14 cellular contexts compared by ENCODE assay signal in the genomic region with DNA sequence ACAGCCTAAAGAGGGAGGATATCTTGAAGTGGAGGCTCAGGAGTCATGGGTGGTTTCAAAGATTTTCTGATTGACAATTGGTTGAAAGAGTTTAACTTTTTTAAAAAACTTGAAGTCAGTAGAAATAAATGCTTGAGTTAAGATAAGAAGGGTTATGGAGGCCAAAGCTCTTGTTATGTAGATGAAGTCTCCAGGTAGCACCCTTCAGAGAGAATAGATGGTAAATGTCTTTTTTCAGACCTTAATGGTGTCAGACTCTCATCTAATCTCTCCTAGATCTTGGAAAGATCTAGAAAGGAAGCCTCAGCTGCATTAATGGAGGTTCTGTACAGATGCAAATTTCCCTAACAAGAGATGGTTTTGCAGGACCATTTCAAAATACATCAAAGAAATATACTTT. TPM values are rescaled to one million over a fixed set of nuclear protein-coding genes. Genes with fewer than 3 reads are reported as not detected.
A peak's percentile ranks its signal among the peaks of the same experiment; 100 is the strongest.
DNase-seq lines count a peak whose midpoint lies in the region; ATAC-seq lines count a peak whose summit lies in the region.
"Had no signal": no experiment of that assay in that cellular context is flagged by ENCODE, and none has a peak within 500 bp of the region (broad histone marks: within the 10 kb centered on the region; RNA-seq: fewer than 3 reads in every experiment).

No MANE protein-coding gene starts in this region.

- no peaks in the 10 kb centered on the region for H3K79me1 ChIP-seq in mesendoderm (ENCODE audit: low read length)

- no peak overlapping the region for H2BK120ac ChIP-seq in mesendoderm (ENCODE audit: low read depth, low read length)

- H3K23ac ChIP-seq in mesendoderm (ENCODE audit: low read length), result no peak overlapping the region

- H3K79me2 ChIP-seq in mesendoderm (ENCODE audit: control insufficient read depth, insufficient read depth, low read length), result no peaks in the 10 kb centered on the region

- H3K36me3 ChIP-seq in HUES48 (ENCODE audit: control insufficient read depth, insufficient read depth, low read length), result no peaks in the 10 kb centered on the region
- H3K36me3 ChIP-seq in NT2/D1 (ENCODE audit: insufficient read depth, insufficient read length, low read length), result no peaks in the 10 kb centered on the region
- no peaks in the 10 kb centered on the region for H3K36me3 ChIP-seq in mesendoderm (ENCODE audit: control insufficient read depth, insufficient read depth, low read length)

- H3K9ac ChIP-seq in HUES48 (ENCODE audit: low read depth, low read length) (no peak overlapping the region), NT2/D1 (ENCODE audit: insufficient read length, low read depth) (no peak overlapping the region), mesendoderm (ENCODE audit: low read length) (no peak overlapping the region)

- no peak overlapping the region for H3K4me2 ChIP-seq in mesendoderm (ENCODE audit: low read length)

- DNase-seq in NT2/D1 (ENCODE audit: low read depth, low spot score) (peak; percentile 25), mesendoderm (peak; percentile 2), HUDEP-2 (lab: John Stamatoyannopoulos, UW; ENCODE audit: unreplicated experiment in 76 of 76) (no peak), SW 1271 (lab: John Stamatoyannopoulos, UW) (no peak)
- DNase-seq: C1 segment of cervical spinal cord; Calu3; CD4-positive, alpha-beta memory T cell; COR-L47; DMS53; DND-41; GOT3; HCEC 1CT had no signal

- no peak overlapping the region for H2AK5ac ChIP-seq in mesendoderm (ENCODE audit: low read length)

- H3K9me3 ChIP-seq in HUES48 (ENCODE audit: control insufficient read depth, insufficient read depth, low read length) (peaks cover 17% of the 10 kb centered on the region), NT2/D1 (ENCODE audit: insufficient read depth, low read length) (no peaks in the 10 kb centered on the region)

- no peak overlapping the region for H4K5ac ChIP-seq in mesendoderm (ENCODE audit: low read length)

- H2BK5ac ChIP-seq in mesendoderm (ENCODE audit: low read length), result no peak overlapping the region

- ATAC-seq in GM19455 (IDR thresholded peaks at IDR 0.05; ENCODE audit: unreplicated experiment), result no peak

- H3K4me3 ChIP-seq in HUES48 (ENCODE audit: low read depth, low read length) (no peak overlapping the region), NT2/D1 (ENCODE audit: insufficient read length, low read depth) (no peak overlapping the region), mesendoderm (ENCODE audit: low read length) (no peak overlapping the region)

- no peak overlapping the region for H3K4ac ChIP-seq in mesendoderm (ENCODE audit: low read depth, low read length)

- H3K27ac ChIP-seq in HUES48 (ENCODE audit: low read depth, low read length), result peak overlapping the region; percentile 21
- H3K27ac ChIP-seq in mesendoderm (ENCODE audit: low read depth, low read length), result no peak overlapping the region

- peaks cover 13% of the 10 kb centered on the region for H3K4me1 ChIP-seq in HUES48 (ENCODE audit: control insufficient read depth, insufficient read depth, low read length)
- H3K4me1 ChIP-seq in NT2/D1 (ENCODE audit: insufficient read depth, insufficient read length), result no peaks in the 10 kb centered on the region
- no peaks in the 10 kb centered on the region for H3K4me1 ChIP-seq in mesendoderm (ENCODE audit: control insufficient read depth, low read depth, low read length)

- H3K56ac ChIP-seq in mesendoderm (ENCODE audit: low read length), result no peak overlapping the region

- no peak overlapping the region for H2BK15ac ChIP-seq in mesendoderm (replicated peaks; ENCODE audit: low read depth)

- no peaks in the 10 kb centered on the region for H3K27me3 ChIP-seq in HUES48 (ENCODE audit: control insufficient read depth, insufficient read depth, low read length)
- no peaks in the 10 kb centered on the region for H3K27me3 ChIP-seq in NT2/D1 (ENCODE audit: insufficient read depth, insufficient read length)
- H3K27me3 ChIP-seq in mesendoderm (ENCODE audit: insufficient read depth, low read length, poor library complexity), result no peaks in the 10 kb centered on the region

- no peak overlapping the region for H4K8ac ChIP-seq in mesendoderm (ENCODE audit: low read depth, low read length)

- no peak overlapping the region for H3K18ac ChIP-seq in mesendoderm (ENCODE audit: low read length)

RNA-seq across cellular contexts. Expression of a gene that starts 6.8 kb away (rescaled TPM):
- polyA plus RNA-seq in mesendoderm (2013, experiment 1 of 2), result 4.4 TPM
- polyA plus RNA-seq in mesendoderm (2013, experiment 2 of 2), result 4.1 TPM

Comparison
In these comparisons a context has a peak if more than half of its experiments do, and no peak if none do; other contexts are left out.
1. DNase-seq: peak in NT2/D1 (single experiment) and mesendoderm (single experiment); none in HUDEP-2 (0 of 76) and SW 1271 (0 of 2).